5 cellular contexts compared by ENCODE assay signal in the genomic region with DNA sequence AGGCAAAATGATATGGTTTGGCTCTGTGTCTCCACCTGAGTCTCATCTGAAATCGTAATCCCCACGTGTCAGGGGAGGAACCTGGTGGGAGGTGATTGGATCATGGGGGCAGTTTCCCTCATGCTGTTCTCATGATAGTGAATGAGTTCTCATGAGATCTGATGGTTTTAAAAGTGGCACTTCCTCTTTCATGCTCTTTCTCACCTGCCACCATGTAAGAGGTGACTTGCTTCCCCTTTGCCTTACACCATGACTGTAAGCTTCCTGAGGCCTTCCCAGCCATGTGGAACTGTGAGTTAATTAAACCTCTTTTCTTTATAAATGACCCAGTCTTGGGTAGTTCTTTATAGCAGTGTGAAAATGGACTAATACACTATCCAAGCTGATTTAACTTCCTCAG. TPM values are rescaled to one million over a fixed set of nuclear protein-coding genes. Genes with fewer than 3 reads are reported as not detected.
"Had no signal": no experiment of that assay in that cellular context is flagged by ENCODE, and none has a peak within 500 bp of the region (broad histone marks: within the 10 kb centered on the region; RNA-seq: fewer than 3 reads in every experiment).

No MANE protein-coding gene starts in this region.

RNA-seq across cellular contexts. Expression of a gene that starts 13.9 kb away (rescaled TPM):
- total RNA-seq: GM23338, H1, H9, HT-29, IMR-90 had no signal
- polyA plus RNA-seq: GM23338, H1, IMR-90 had no signal
